Comparison of ENCODE assay signal across 20 cellular contexts in the genomic region with DNA sequence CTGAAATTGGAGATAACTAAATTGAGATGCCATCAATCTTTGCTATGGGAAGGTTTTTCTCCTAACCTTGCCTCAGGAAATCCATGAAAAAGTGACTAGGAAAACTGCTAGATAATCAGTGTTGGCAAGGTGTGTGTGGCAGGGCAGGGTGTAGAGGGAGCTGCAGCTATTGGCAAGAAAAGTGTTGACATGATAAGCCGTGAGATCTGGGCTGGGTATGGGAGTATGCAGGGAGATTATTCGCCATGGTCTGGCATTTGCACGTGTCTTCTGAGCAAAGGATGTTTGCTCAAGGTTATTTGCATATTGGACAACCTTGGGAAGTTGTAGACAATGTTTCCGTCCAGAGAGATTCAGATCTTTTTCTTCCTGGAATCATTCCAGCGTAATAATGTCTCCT.
DNase-seq lines count a peak whose midpoint lies in the region; ATAC-seq, FAIRE-seq and TF ChIP-seq lines count a peak whose summit lies in the region.
"Had no signal": no experiment of that assay in that cellular context is flagged by ENCODE, and none has a peak within 500 bp of the region (broad histone marks: within the 10 kb centered on the region; RNA-seq: fewer than 3 reads in every experiment).

No MANE protein-coding gene starts in this region.

- DNase-seq in D721Med (ENCODE audit: insufficient read length, low spot score) (no peak), pancreas (peak in 1 of 6 donors; percentile 5), testis (peak; percentile 56), AG20443 (ENCODE audit: low spot score) (no peak)
- no peak for DNase-seq in stimulated activated CD4-positive, alpha-beta T cell treated with anti-CD3 and anti-CD28 coated beads, Interleukin-12 subunit alpha, Interleukin-12 subunit beta, amount 100 ng/mL, for 4 hours
- DNase-seq: BE2C; C1 segment of cervical spinal cord; CD4-positive, alpha-beta memory T cell; CD4-positive, CD25-positive, alpha-beta regulatory T cell; CD8-positive, alpha-beta memory T cell; COR-L47; DMS79 treated with DMSO at 0.1 percent for 48 hours; GF-D8 had no signal

- FAIRE-seq in D721Med (lab: Jason Lieb, UNC) (peak; percentile 80), pancreas (lab: Jason Lieb, UNC) (no peak)
- FAIRE-seq: A549, G401.6, GM12878, GM12892, GM18507 had no signal

- WGBS in pancreas, 2 donors: 19 to 23% methylated on average over 5 of the region's 5 CpGs
- WGBS in testis, 2 donors: 19 to 38% methylated on average over 5 of the region's 5 CpGs

- H3K4me1 ChIP-seq in pancreas (no peaks in the 10 kb centered on the region), testis (no peaks in the 10 kb centered on the region)
- H3K4me1 ChIP-seq: A549, BE2C, BLaER1 had no signal

- intact Hi-C loops in pancreas (cut with DNase I) (no loop called here), testis (cut with DNase I; ENCODE audit: low total_unique reads) (no loop called here)

- no peaks in the 10 kb centered on the region for H3K9me3 ChIP-seq in pancreas
- no peaks in the 10 kb centered on the region for H3K9me3 ChIP-seq in testis
- H3K9me3 ChIP-seq: A549, BE2C had no signal

- TF ChIP-seq POLR2A in testis (IDR thresholded peaks at IDR 0.05): no peak

- H3K27ac ChIP-seq in pancreas: no peak overlapping the region
- H3K27ac ChIP-seq in testis: peak overlapping the region in 1 of 2 donors; percentile 48
- H3K27ac ChIP-seq: 22Rv1, A549, BLaER1 had no signal

- peak; percentile 46 to 79 (median 62) for ATAC-seq in pancreas
- ATAC-seq: A549, GM12878 had no signal

- TF ChIP-seq CTCF in D721Med (IDR thresholded peaks at IDR 0.05; ENCODE audit: insufficient read depth, missing control alignments): no peak
- TF ChIP-seq CTCF in pancreas (IDR thresholded peaks at IDR 0.05): no peak
- no peak for TF ChIP-seq CTCF in testis (IDR thresholded peaks at IDR 0.05)

- H3K27me3 ChIP-seq in pancreas (no peaks in the 10 kb centered on the region), testis (no peaks in the 10 kb centered on the region)
- H3K27me3 ChIP-seq: BE2C, BLaER1 had no signal

- H3K4me3 ChIP-seq in pancreas (no peak overlapping the region), testis (no peak overlapping the region)
- H3K4me3 ChIP-seq: A549, BLaER1, GM12878 had no signal

- no peaks in the 10 kb centered on the region for H3K36me3 ChIP-seq in pancreas
- H3K36me3 ChIP-seq in testis (ENCODE audit: low read depth, missing control alignments): no peaks in the 10 kb centered on the region
- H3K36me3 ChIP-seq: BE2C, BLaER1 had no signal
